ENCODE assay signal across 13 cellular contexts in the genomic region with DNA sequence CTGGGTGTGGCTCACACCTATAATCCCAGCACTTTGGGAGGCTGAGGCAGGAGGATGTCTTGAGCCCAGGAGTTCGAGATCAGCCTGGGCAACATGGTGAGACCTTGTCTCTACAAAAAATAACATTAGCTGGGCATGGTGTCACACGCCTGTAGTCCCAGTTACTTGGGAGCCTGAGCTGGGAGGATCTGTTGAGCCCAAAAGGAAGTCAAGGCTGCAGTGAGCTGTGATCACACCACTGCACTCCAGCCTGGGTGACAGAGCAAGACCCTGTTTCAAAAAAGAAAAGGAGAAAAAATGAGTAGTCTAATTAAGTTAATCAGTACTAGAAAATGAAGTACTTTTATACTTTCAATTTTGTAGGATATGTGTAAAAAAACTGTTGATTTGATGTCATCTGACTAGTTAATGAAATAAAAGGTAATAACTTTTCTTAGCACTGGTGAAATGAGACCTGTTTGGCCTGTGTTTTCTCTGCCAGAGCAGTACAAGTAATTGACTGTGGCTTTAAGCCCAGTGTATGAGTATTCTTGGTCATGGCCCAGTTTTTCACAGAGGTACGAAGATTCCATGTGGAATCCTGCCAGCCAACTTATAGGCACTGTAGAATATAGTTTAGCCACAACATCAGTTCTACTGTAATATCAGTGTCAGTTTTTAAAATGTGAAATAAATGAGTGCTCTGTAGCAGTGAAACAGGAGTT. TPM values are rescaled to one million over a fixed set of nuclear protein-coding genes. Genes with fewer than 3 reads are reported as not detected.
DNase-seq lines count a peak whose midpoint lies in the region; ATAC-seq, FAIRE-seq and TF ChIP-seq lines count a peak whose summit lies in the region.
"Had no signal": no experiment of that assay in that cellular context is flagged by ENCODE, and none has a peak within 500 bp of the region (broad histone marks: within the 10 kb centered on the region; RNA-seq: fewer than 3 reads in every experiment).

No MANE protein-coding gene starts in this region.

- H3K27me3 ChIP-seq in AG04450 (ENCODE audit: control insufficient read depth, insufficient read depth, low read length) = no peaks in the 10 kb centered on the region
- H3K27me3 ChIP-seq in GM23248 (replicated peaks; ENCODE audit: insufficient read depth) = no peaks in the 10 kb centered on the region
- no peaks in the 10 kb centered on the region for H3K27me3 ChIP-seq in GM12878 (replicated peaks in 1 of 2; ENCODE audit: control insufficient read depth in 2 of 2, insufficient read depth in 2 of 2, low read length in 1 of 2)
- H3K27me3 ChIP-seq: BLaER1 treated with 17β-estradiol and CSF1 and Interleukin-3, amounts not matched to agents 10 nM and 100 nM had no signal

- BruUV-seq in GM12878 (replicated peaks; lab: Mats Ljungman, UMichigan) = no TSS peak

- DNase-seq in AG04450 (ENCODE audit: low read depth, low spot score) (peak; percentile 21), GM23248 (peak; percentile 75), GM12878 (ENCODE audit: low read depth, low spot score) (no peak), glomerular visceral epithelial cell (ENCODE audit: extremely low spot score) (peak; percentile 21), T-helper 9 cell (no peak), frontal cortex (ENCODE audit: low spot score in 2 of 2) (no peak)
- DNase-seq in effector CD4-positive, alpha-beta T cell = no peak
- DNase-seq: erythroblast, HFFc6, left cardiac atrium, NCI-H526 had no signal

- RAD21 ChIA-PET in GM12878 (lab: Charles Lee; ENCODE audit: unreplicated experiment) = no interaction called here

- TF ChIP-seq RAD21 in GM12878 (IDR thresholded peaks at IDR 0.05; ENCODE audit: insufficient read depth, low read depth, low read length) = no peak

- no peak overlapping the region for H3K4me2 ChIP-seq in GM23248 (ENCODE audit: unreplicated experiment)
- H3K4me2 ChIP-seq in GM12878 (ENCODE audit: control insufficient read depth, insufficient read depth) = no peak overlapping the region
- H3K4me2 ChIP-seq: BLaER1 treated with 17β-estradiol and CSF1 and Interleukin-3, amounts not matched to agents 10 nM and 100 nM had no signal

- in situ Hi-C loops in GM23248 (cut with MboI) = no loop called here
- in situ Hi-C loops in GM12878 (cut with MboI) = no loop called here

- no peak overlapping the region for H3K4me3 ChIP-seq in AG04450 (ENCODE audit: low read depth, low read length)
- no peak overlapping the region for H3K4me3 ChIP-seq in GM23248
- H3K4me3 ChIP-seq in GM12878 = no peak overlapping the region
- H3K4me3 ChIP-seq: BLaER1 treated with 17β-estradiol and CSF1 and Interleukin-3, amounts not matched to agents 10 nM and 100 nM had no signal

- TF ChIP-seq CTCF in AG04450 (IDR thresholded peaks at IDR 0.05; ENCODE audit: low read depth, low read length) (no peak), GM12878 (IDR thresholded peaks at IDR 0.05 in 2 of 3, conservative IDR thresholded peaks at IDR 0.05 in 1 of 3; ENCODE audit: control insufficient read depth in 2 of 3, extremely low read depth in 1 of 3, insufficient read depth in 1 of 3, low read depth in 3 of 3, low read length in 3 of 3) (no peak)

- H3K79me2 ChIP-seq in GM23248 (ENCODE audit: insufficient read depth) = no peaks in the 10 kb centered on the region
- H3K79me2 ChIP-seq in GM12878 (ENCODE audit: control insufficient read depth, insufficient read depth, low read length) = peaks cover 36% of the 10 kb centered on the region

- H4K20me1 ChIP-seq in GM23248 (ENCODE audit: insufficient read depth) (no peaks in the 10 kb centered on the region), GM12878 (ENCODE audit: control insufficient read depth, insufficient read depth) (no peaks in the 10 kb centered on the region)
- H4K20me1 ChIP-seq: BLaER1 treated with 17β-estradiol and CSF1 and Interleukin-3, amounts not matched to agents 10 nM and 100 nM had no signal

- CTCF ChIA-PET in AG04450 (lab: Charles Lee) = no interaction called here
- CTCF ChIA-PET in GM12878 (lab: Yijun Ruan, JAX) = no interaction called here

- FAIRE-seq in GM12878 (lab: Jason Lieb, UNC) (no peak), frontal cortex (lab: Jason Lieb, UNC) (no peak)

- H3K27ac ChIP-seq in AG04450 (ENCODE audit: low read depth, low read length) (no peak overlapping the region), GM23248 (no peak overlapping the region), GM12878 (ENCODE audit: control insufficient read depth, insufficient read depth) (no peak overlapping the region)
- H3K27ac ChIP-seq: BLaER1 treated with 17β-estradiol and CSF1 and Interleukin-3, amounts not matched to agents 10 nM and 100 nM had no signal

- H2AFZ ChIP-seq in GM23248 = no peak overlapping the region
- H2AFZ ChIP-seq in GM12878 (ENCODE audit: control insufficient read depth, low read depth, low read length) = no peak overlapping the region

- H3K36me3 ChIP-seq in GM23248 (ENCODE audit: low read depth) = no peaks in the 10 kb centered on the region
- H3K36me3 ChIP-seq in GM12878 (ENCODE audit: control insufficient read depth in 2 of 2, insufficient read depth in 2 of 2, low read length in 1 of 2) = peaks cover 0 to 5% of the 10 kb centered on the region in 2 experiments; a peak in 1 of 4 replicates
- H3K36me3 ChIP-seq: BLaER1 treated with 17β-estradiol and CSF1 and Interleukin-3, amounts not matched to agents 10 nM and 100 nM had no signal

- TF ChIP-seq EP300 in GM12878 (IDR thresholded peaks at IDR 0.05; ENCODE audit: borderline replicate concordance in 1 of 2, control insufficient read depth in 1 of 2, low read depth in 2 of 2, low read length in 2 of 2) = no peak

- ATAC-seq in GM12878 (peak; percentile 20; the same call in 1 of the 3 replicates), HG03196 (IDR thresholded peaks at IDR 0.05; ENCODE audit: unreplicated experiment) (no peak)

- H3K4me1 ChIP-seq in GM23248 (ENCODE audit: insufficient read depth) (peaks cover 4% of the 10 kb centered on the region; the same call in 1 of the 2 replicates), GM12878 (ENCODE audit: control insufficient read depth, insufficient read depth, low read length) (peaks cover 11% of the 10 kb centered on the region)
- H3K4me1 ChIP-seq: BLaER1 treated with 17β-estradiol and CSF1 and Interleukin-3, amounts not matched to agents 10 nM and 100 nM had no signal

- H3F3A ChIP-seq in GM23248 (ENCODE audit: insufficient read depth) = no peaks in the 10 kb centered on the region

- H3K9ac ChIP-seq in GM23248 (no peak overlapping the region), GM12878 (ENCODE audit: control insufficient read depth, insufficient read depth, low read length) (no peak overlapping the region)
- H3K9ac ChIP-seq: BLaER1 treated with 17β-estradiol and CSF1 and Interleukin-3, amounts not matched to agents 10 nM and 100 nM had no signal

- no peaks in the 10 kb centered on the region for H3K9me3 ChIP-seq in AG04450 (ENCODE audit: control insufficient read depth, insufficient read depth, low read length)
- H3K9me3 ChIP-seq in GM23248 (ENCODE audit: low read depth) = no peaks in the 10 kb centered on the region
- H3K9me3 ChIP-seq in GM12878 (replicated peaks; ENCODE audit: control insufficient read depth, insufficient read depth, low read length) = no peaks in the 10 kb centered on the region
- H3K9me3 ChIP-seq: BLaER1 treated with 17β-estradiol and CSF1 and Interleukin-3, amounts not matched to agents 10 nM and 100 nM had no signal

- no peaks in the 10 kb centered on the region for H3K9me2 ChIP-seq in GM23248 (ENCODE audit: insufficient read depth)

- 65 to 67% methylated on average over 3 of the region's 3 CpGs for WGBS in GM23248 (ENCODE audit: low coverage in 1 of 2, low lambda C conversion rate in 2 of 2, missing lambda C conversion rate in 2 of 2), 2 experiments
- 89% methylated on average over 3 of the region's 3 CpGs for WGBS in GM12878 (ENCODE audit: insufficient coverage, insufficient replicate concordance, low lambda C conversion rate, missing lambda C conversion rate)

- intact Hi-C loops in GM12878 (cut with micrococcal nuclease; ENCODE audit: unreplicated experiment) = no loop called here

- SMC1A ChIA-PET in GM12878 (lab: Charles Lee; ENCODE audit: uncharacterized antibody, unreplicated experiment) = no interaction called here

- TF ChIP-seq POLR2A in GM12878 (IDR thresholded peaks at IDR 0.05; ENCODE audit: low read depth, low read length) = no peak

- POLR2A ChIA-PET in AG04450 (lab: Yijun Ruan, JAX) (no interaction called here), GM12878 (lab: Charles Lee) (no interaction called here)

RNA-seq across cellular contexts. Expression of a gene that starts 35.8 kb away (rescaled TPM):
- polyA plus RNA-seq in AG04450 (2011; rRNA removed) = 12.0 and 12.9 TPM in 2 replicates
- polyA minus RNA-seq in AG04450 (2011; rRNA and poly(A)+ RNA removed) = 16.6 and 22.0 TPM in 2 replicates
- total RNA-seq in GM23248 (2014; rRNA removed; shearing (Covaris generic)) = 4.9 and 6.7 TPM in 2 replicates
- 3.2 and 4.2 TPM in 2 replicates for polyA plus RNA-seq in GM23248 (2016; fragmentation: Nextera tagmentation; extraction: Ambion mirVana)
- total RNA-seq in GM12878 (2013; cell fraction: nucleolus; rRNA removed) = 50.7 and 65.8 TPM in 2 replicates
- total RNA-seq in GM12878 (2014; rRNA removed) = 38.3 and 38.6 TPM in 2 replicates
- total RNA-seq in GM12878 (2014; rRNA removed; fragmentation: Illumina TruSeq; extraction: Trizol) = 20.6 and 21.5 TPM in 2 replicates
- total RNA-seq in GM12878 (2021) = 42.6 and 44.1 TPM in 2 replicates
- 12.2 TPM for polyA plus RNA-seq in GM12878 (2011; ENCODE audit: low read depth)
- polyA plus RNA-seq in GM12878 (2011; rRNA removed) = 20.9 and 25.8 TPM in 2 replicates
- 19.6 and 22.2 TPM in 2 replicates for polyA plus RNA-seq in GM12878 (2011; cell fraction: cytosol; rRNA removed)
- 12.9 and 13.6 TPM in 2 replicates for polyA plus RNA-seq in GM12878 (2011; cell fraction: nucleus; rRNA removed)
- 19.4 and 20.9 TPM in 2 replicates for polyA plus RNA-seq in GM12878 (2012)
- polyA plus RNA-seq in GM12878 (2014; fragmentation: Illumina TruSeq; extraction: Trizol) = 32.2 and 32.5 TPM in 2 replicates
- 10 to 100 TPM in 1 of 2 experiments, 1 to 10 TPM in 1; 6.7 to 10.3 TPM for polyA plus RNA-seq in GM12878 (2014; fragmentation: Nextera tagmentation; extraction: Ambion mirVana)
- polyA plus RNA-seq in GM12878 (2014; rRNA removed) = 26.9 and 29.5 TPM in 2 replicates
- polyA plus RNA-seq in GM12878 (2016; fragmentation: Nextera tagmentation; extraction: Ambion mirVana) = 10 to 100 TPM; 19.5 to 34.4 TPM
- polyA minus RNA-seq in GM12878 (2011; rRNA and poly(A)+ RNA removed) = 37.5 and 45.6 TPM in 2 replicates
- polyA minus RNA-seq in GM12878 (2011; cell fraction: cytosol; rRNA and poly(A)+ RNA removed) = 12.7 and 12.8 TPM in 2 replicates
- polyA minus RNA-seq in GM12878 (2011; cell fraction: nucleus; rRNA and poly(A)+ RNA removed) = 23.7 and 42.4 TPM in 2 replicates
- 35.5 TPM for total RNA-seq in frontal cortex

Comparison
In these comparisons a context has a peak if more than half of its experiments do, and no peak if none do; other contexts are left out.
1. DNase-seq: peak in AG04450 (single experiment), GM23248 (single experiment) and glomerular visceral epithelial cell (single experiment); none in GM12878 (single experiment), effector CD4-positive, alpha-beta T cell (single experiment), T-helper 9 cell (single experiment) and frontal cortex (0 of 2).